In genomic region chr13:30800107-30800506, GRCh38 we compare ENCODE assay signal across 2 cellular contexts.
TF ChIP-seq lines count a peak whose summit lies in the region.

No MANE protein-coding gene starts in this region.

TF ChIP-seq in IMR-90, 13 proteins besides CTCF, POLR2A, EP300 and RAD21:
- no peak for TF ChIP-seq MAFK (IDR thresholded peaks at IDR 0.05; ENCODE audit: low read depth, low read length)
- no peak for TF ChIP-seq USF2 (IDR thresholded peaks at IDR 0.05; ENCODE audit: low read depth, low read length)
- no peak for TF ChIP-seq CHD1 (IDR thresholded peaks at IDR 0.05; ENCODE audit: low read depth, low read length)
- no peak for TF ChIP-seq MAZ (IDR thresholded peaks at IDR 0.05; ENCODE audit: borderline replicate concordance, low read depth, low read length)
- TF ChIP-seq RFX5 (IDR thresholded peaks at IDR 0.05; ENCODE audit: low read depth, low read length): no peak
- no peak for TF ChIP-seq FOS (IDR thresholded peaks at IDR 0.05; ENCODE audit: low read depth, low read length)
- no peak for TF ChIP-seq CEBPB (IDR thresholded peaks at IDR 0.05; ENCODE audit: low read depth, low read length)
- no peak for TF ChIP-seq NFE2L2 (IDR thresholded peaks at IDR 0.05; ENCODE audit: low read depth, low read length)
- no peak for TF ChIP-seq SMC3 (IDR thresholded peaks at IDR 0.05; ENCODE audit: low read depth, low read length)

TF ChIP-seq in GM12878, 131 proteins besides CTCF, POLR2A, EP300 and RAD21:
- TF ChIP-seq ZNF217 (IDR thresholded peaks at IDR 0.05) (no peak), TCF3 (IDR thresholded peaks at IDR 0.05; ENCODE audit: borderline replicate concordance, insufficient read depth, low read depth, low read length) (no peak), STAT1 (conservative IDR thresholded peaks at IDR 0.05) (no peak), SKIL (IDR thresholded peaks at IDR 0.05; ENCODE audit: low read depth, poor library complexity, severe bottlenecking) (no peak), ZNF24 (IDR thresholded peaks at IDR 0.05) (0 out of 2 replicates have a peak, but pooled peaks have one; percentile 19), ETV6 (conservative IDR thresholded peaks at IDR 0.05 in 1 of 2, IDR thresholded peaks at IDR 0.05 in 1 of 2; ENCODE audit: borderline replicate concordance in 1 of 2, low read depth in 1 of 2) (peak in 1 of 2 experiments; percentile 73; a peak in 2 of 4 replicates), TBL1XR1 (IDR thresholded peaks at IDR 0.05; ENCODE audit: low read depth, low read length) (no peak)
TF ChIP-seq in GM12878: peak in this region for 2.
